In genomic region chr11:68778205-68778604, GRCh38 we compare ENCODE assay signal across 19 cellular contexts. TPM values are rescaled to one million over a fixed set of nuclear protein-coding genes. Genes with fewer than 3 reads are reported as not detected.
DNase-seq lines count a peak whose midpoint lies in the region; ATAC-seq, FAIRE-seq and TF ChIP-seq lines count a peak whose summit lies in the region.
"Had no signal": no experiment of that assay in that cellular context is flagged by ENCODE, and none has a peak within 500 bp of the region (broad histone marks: within the 10 kb centered on the region; RNA-seq: fewer than 3 reads in every experiment).

No MANE protein-coding gene starts in this region.

- no peak overlapping the region for H3K4me3 ChIP-seq in endodermal cell (ENCODE audit: low read length)
- no peak overlapping the region for H3K4me3 ChIP-seq in heart right ventricle
- H3K4me3 ChIP-seq in testis: no peak overlapping the region
- no peak overlapping the region for H3K4me3 ChIP-seq in kidney (ENCODE audit: low read length in 2 of 2)
- H3K4me3 ChIP-seq: A549 had no signal

- DNase-seq in endodermal cell: no peak
- DNase-seq in heart right ventricle: peak in 1 of 2 donors; percentile 21
- no peak for DNase-seq in nephron progenitor cell
- DNase-seq in testis: peak; percentile 49
- no peak for DNase-seq in kidney
- no peak for DNase-seq in activated T-helper 2 cell treated with anti-CD3 and anti-CD28 coated beads, Interferon-gamma antibody, Interleukin-2, Interleukin-4, amounts not matched to agents 10 μg/mL and 5 μg/mL and 100 μg/mL, durations not matched to agents 14 hours and 24 hours and 36 hours (ENCODE audit: low spot score)
- DNase-seq in EL: no peak
- DNase-seq: CD8-positive, alpha-beta T cell; COR-L47; DMS153; DMS79 treated with DMSO at 0.1 percent for 48 hours; GDM1; GOT3; H9 had no signal

- H3K4me1 ChIP-seq in endodermal cell (ENCODE audit: control insufficient read depth, insufficient read depth, low read length): no peaks in the 10 kb centered on the region
- H3K4me1 ChIP-seq in heart right ventricle: peaks cover 0 to 36% (median 16%) of the 10 kb centered on the region in 9 donors
- H3K4me1 ChIP-seq in testis: peaks cover 9% of the 10 kb centered on the region
- no peaks in the 10 kb centered on the region for H3K4me1 ChIP-seq in kidney (ENCODE audit: control insufficient read depth in 1 of 2, insufficient read depth in 1 of 2, low read depth in 1 of 2, low read length in 2 of 2)
- H3K4me1 ChIP-seq: A549 had no signal

- H3K4me1 Mint-ChIP-seq in endodermal cell: peaks cover 6% of the 10 kb centered on the region
- H3K4me1 Mint-ChIP-seq in nephron progenitor cell: peaks cover 28% of the 10 kb centered on the region
- H3K4me1 Mint-ChIP-seq in activated T-helper 2 cell treated with anti-CD3 and anti-CD28 coated beads, Interferon-gamma antibody, Interleukin-2, Interleukin-4, amounts not matched to agents 10 μg/mL and 5 μg/mL and 100 μg/mL, durations not matched to agents 14 hours and 24 hours and 36 hours (ENCODE audit: low read depth): peaks cover 2% of the 10 kb centered on the region
- H3K4me1 Mint-ChIP-seq: CD14-positive monocyte had no signal

- peak in 7 of 8 donors; percentile 31 to 61 (median 40) for ATAC-seq in heart right ventricle
- ATAC-seq: A549; CD8-positive, alpha-beta T cell; HepG2 had no signal

- no peaks in the 10 kb centered on the region for H3K36me3 ChIP-seq in endodermal cell (ENCODE audit: control insufficient read depth, insufficient read depth, low read length)
- peaks cover 0 to 100% (median 70%) of the 10 kb centered on the region in 9 donors for H3K36me3 ChIP-seq in heart right ventricle
- H3K36me3 ChIP-seq in testis (ENCODE audit: low read depth, missing control alignments): no peaks in the 10 kb centered on the region
- H3K36me3 ChIP-seq in kidney (ENCODE audit: control insufficient read depth in 1 of 2, insufficient read depth in 2 of 2, low read length in 2 of 2): peaks cover 42 to 59% of the 10 kb centered on the region in 2 donors

- H3K9me3 Mint-ChIP-seq in endodermal cell: no peaks in the 10 kb centered on the region
- H3K9me3 Mint-ChIP-seq in nephron progenitor cell: no peaks in the 10 kb centered on the region
- no peaks in the 10 kb centered on the region for H3K9me3 Mint-ChIP-seq in activated T-helper 2 cell treated with anti-CD3 and anti-CD28 coated beads, Interferon-gamma antibody, Interleukin-2, Interleukin-4, amounts not matched to agents 10 μg/mL and 5 μg/mL and 100 μg/mL, durations not matched to agents 14 hours and 24 hours and 36 hours
- H3K9me3 Mint-ChIP-seq: CD14-positive monocyte; CD8-positive, alpha-beta T cell; H9 had no signal

- no peak overlapping the region for H3K4me3 Mint-ChIP-seq in endodermal cell
- no peak overlapping the region for H3K4me3 Mint-ChIP-seq in nephron progenitor cell
- no peak overlapping the region for H3K4me3 Mint-ChIP-seq in activated T-helper 2 cell treated with anti-CD3 and anti-CD28 coated beads, Interferon-gamma antibody, Interleukin-2, Interleukin-4, amounts not matched to agents 10 μg/mL and 5 μg/mL and 100 μg/mL, durations not matched to agents 14 hours and 24 hours and 36 hours (ENCODE audit: low read depth)
- H3K4me3 Mint-ChIP-seq: CD14-positive monocyte; CD8-positive, alpha-beta T cell; H9 had no signal

- H3K9me3 ChIP-seq in endodermal cell (ENCODE audit: control insufficient read depth, low read length) (no peaks in the 10 kb centered on the region), heart right ventricle (no peaks in the 10 kb centered on the region), testis (no peaks in the 10 kb centered on the region), kidney (ENCODE audit: control insufficient read depth in 1 of 2, low read length in 2 of 2) (no peaks in the 10 kb centered on the region)
- H3K9me3 ChIP-seq: A549 had no signal

- WGBS in endodermal cell (ENCODE audit: insufficient coverage in 1 of 2, insufficient read length in 1 of 2), 2 experiments: 95 to 100% methylated on average over 2 to 7 of the region's 7 CpGs
- 51 to 55% methylated on average over 7 of the region's 7 CpGs for WGBS in heart right ventricle, 2 donors
- 57 to 58% methylated on average over 7 of the region's 7 CpGs for WGBS in testis, 2 donors

- H3K27me3 Mint-ChIP-seq in endodermal cell (ENCODE audit: insufficient read depth) (no peaks in the 10 kb centered on the region), nephron progenitor cell (ENCODE audit: low read depth, poor library complexity) (peaks cover 10% of the 10 kb centered on the region)
- H3K27me3 Mint-ChIP-seq in activated T-helper 2 cell treated with anti-CD3 and anti-CD28 coated beads, Interferon-gamma antibody, Interleukin-2, Interleukin-4, amounts not matched to agents 10 μg/mL and 5 μg/mL and 100 μg/mL, durations not matched to agents 14 hours and 24 hours and 36 hours (ENCODE audit: low read depth): no peaks in the 10 kb centered on the region

- intact Hi-C loops in heart right ventricle (cut with DNase I) (no loop called here), testis (cut with DNase I; ENCODE audit: low total_unique reads) (no loop called here), kidney (cut with DNase I) (no loop called here)
- intact Hi-C loops in activated T-helper 2 cell treated with anti-CD3 and anti-CD28 coated beads, Interferon-gamma antibody, Interleukin-2, Interleukin-4, amounts not matched to agents 10 μg/mL and 5 μg/mL and 100 μg/mL, durations not matched to agents 14 hours and 24 hours and 36 hours (cut with micrococcal nuclease): no loop called here

- H3K27me3 ChIP-seq in endodermal cell (ENCODE audit: control insufficient read depth, insufficient read depth, low read length, poor library complexity, severe bottlenecking) (no peaks in the 10 kb centered on the region), heart right ventricle (no peaks in the 10 kb centered on the region), testis (no peaks in the 10 kb centered on the region)

- H3K27ac ChIP-seq in endodermal cell (ENCODE audit: low read depth, low read length) (no peak overlapping the region), heart right ventricle (peak overlapping the region in 6 of 10 donors; percentile 12 to 63 (median 39)), testis (no peak overlapping the region), kidney (ENCODE audit: low read depth in 2 of 2, low read length in 2 of 2) (no peak overlapping the region)
- H3K27ac ChIP-seq: A549 had no signal

- FAIRE-seq in kidney (lab: Jason Lieb, UNC): no peak
- FAIRE-seq: A549, D721Med, GM19239, HepG2 had no signal

- TF ChIP-seq CTCF in endodermal cell (conservative IDR thresholded peaks at IDR 0.05): no peak
- no peak for TF ChIP-seq CTCF in heart right ventricle (IDR thresholded peaks at IDR 0.05)
- no peak for TF ChIP-seq CTCF in nephron progenitor cell (IDR thresholded peaks at IDR 0.05)
- TF ChIP-seq CTCF in testis (IDR thresholded peaks at IDR 0.05): no peak
- no peak for TF ChIP-seq CTCF in kidney (IDR thresholded peaks at IDR 0.05; ENCODE audit: borderline replicate concordance, extremely low read depth, insufficient read depth)

- peaks cover 24% of the 10 kb centered on the region for H3K36me3 Mint-ChIP-seq in endodermal cell (ENCODE audit: low read depth)
- no peaks in the 10 kb centered on the region for H3K36me3 Mint-ChIP-seq in nephron progenitor cell (ENCODE audit: low read depth)
- H3K36me3 Mint-ChIP-seq in activated T-helper 2 cell treated with anti-CD3 and anti-CD28 coated beads, Interferon-gamma antibody, Interleukin-2, Interleukin-4, amounts not matched to agents 10 μg/mL and 5 μg/mL and 100 μg/mL, durations not matched to agents 14 hours and 24 hours and 36 hours (ENCODE audit: low read depth): peaks cover 63% of the 10 kb centered on the region

- H3K9ac ChIP-seq in endodermal cell (ENCODE audit: extremely low read depth, low read length, poor library complexity, severe bottlenecking) (no peak overlapping the region), kidney (ENCODE audit: low read length in 2 of 2) (no peak overlapping the region)

- H3K27ac Mint-ChIP-seq in endodermal cell (peak overlapping the region; percentile 49), nephron progenitor cell (peak overlapping the region; percentile 6)
- H3K27ac Mint-ChIP-seq in activated T-helper 2 cell treated with anti-CD3 and anti-CD28 coated beads, Interferon-gamma antibody, Interleukin-2, Interleukin-4, amounts not matched to agents 10 μg/mL and 5 μg/mL and 100 μg/mL, durations not matched to agents 14 hours and 24 hours and 36 hours: no peak overlapping the region
- H3K27ac Mint-ChIP-seq: CD8-positive, alpha-beta T cell had no signal

- TF ChIP-seq POLR2A in testis (IDR thresholded peaks at IDR 0.05): no peak

RNA-seq across cellular contexts. Expression of gene TESMIN, which starts 26.9 kb away (rescaled TPM):
- total RNA-seq in endodermal cell (10 to 100 TPM; 53.7 to 68.8 TPM), heart right ventricle (1 to 10 TPM in 3 of 10 donors, under 1 TPM in 6, not detected in 1; 0.30 to 2.6 (median 0.64) TPM), testis (10 to 100 TPM; 60.4 to 72.2 TPM), kidney (8.7 TPM)
- polyA plus RNA-seq in endodermal cell (2013, experiment 1 of 2): 15.3 TPM
- polyA plus RNA-seq in endodermal cell (2013, experiment 2 of 2): 17.6 TPM
- polyA plus RNA-seq in heart right ventricle (under 1 TPM in 1 of 2 donors, not detected in 1; 0.13 TPM), testis (ENCODE audit: insufficient read depth, low read depth, low replicate concordance) (127 TPM), kidney (ENCODE audit: insufficient read depth, low read depth, low replicate concordance) (3.8 TPM)
- total RNA-seq in activated T-helper 2 cell treated with anti-CD3 and anti-CD28 coated beads, Interferon-gamma antibody, Interleukin-2, Interleukin-4, amounts not matched to agents 10 μg/mL and 5 μg/mL and 100 μg/mL, durations not matched to agents 14 hours and 24 hours and 36 hours: 3.8 and 5.5 TPM in 2 replicates

Comparison
In these comparisons a context has a peak if more than half of its experiments do, and no peak if none do; other contexts are left out.
1. H3K27ac ChIP-seq: peak in heart right ventricle (6 of 10); none in endodermal cell (single experiment), testis (0 of 2) and kidney (0 of 2).